ENCODE assay signal across 9 cellular contexts in the genomic region with DNA sequence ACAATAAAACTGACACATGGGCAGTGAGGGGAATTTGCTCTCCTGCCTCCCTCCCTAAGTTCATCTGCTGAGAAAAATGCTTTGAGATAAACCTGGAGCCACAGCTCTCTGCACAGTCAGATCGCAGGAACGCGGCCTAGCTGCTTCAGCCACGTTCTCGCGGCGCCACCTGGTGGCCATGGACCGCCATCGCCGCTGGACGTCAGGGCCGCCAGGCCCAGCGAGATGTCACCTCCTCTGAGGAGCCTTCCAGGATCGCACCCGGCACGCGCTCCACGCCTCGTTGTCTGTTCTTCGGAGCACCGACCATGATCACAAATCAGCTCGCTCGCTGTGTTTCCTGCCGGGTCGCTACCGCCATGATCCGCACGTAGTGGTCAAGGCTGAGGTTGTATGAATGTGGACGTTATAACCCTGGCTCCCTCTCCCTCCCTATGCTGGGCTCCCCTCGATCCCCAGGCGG.
DNase-seq lines count a peak whose midpoint lies in the region; ATAC-seq, FAIRE-seq and TF ChIP-seq lines count a peak whose summit lies in the region.
"Had no signal": no experiment of that assay in that cellular context is flagged by ENCODE, and none has a peak within 500 bp of the region (broad histone marks: within the 10 kb centered on the region; RNA-seq: fewer than 3 reads in every experiment).

No MANE protein-coding gene starts in this region.

- peak; percentile 88 for FAIRE-seq in urothelium cell line (lab: Jason Lieb, UNC)
- FAIRE-seq: TTC549 had no signal

- peaks cover 21% of the 10 kb centered on the region for H3K9me3 Mint-ChIP-seq in activated T-cell treated with anti-CD3 and anti-CD28 coated beads, Interleukin-2, amount 50 U/mL, for 24 hours

- peak; percentile 59 for TF ChIP-seq CTCF in fibroblast of mammary gland (conservative IDR thresholded peaks at IDR 0.05; ENCODE audit: control insufficient read depth, insufficient read depth, low read depth, low read length)

- H3K4me3 Mint-ChIP-seq in activated T-cell treated with anti-CD3 and anti-CD28 coated beads, Interleukin-2, amount 50 U/mL, for 24 hours = no peak overlapping the region

- DNase-seq in GDM1 (lab: John Stamatoyannopoulos, UW) = peak; percentile 17
- DNase-seq in NCI-H226 = peak; percentile 36
- DNase-seq in activated T-cell treated with anti-CD3 and anti-CD28 coated beads, Interleukin-2, amount 50 U/mL, for 24 hours = peak; percentile 70
- peak; percentile 47 for DNase-seq in fibroblast of mammary gland (ENCODE audit: low read depth)
- DNase-seq in nucleus accumbens (lab: John Stamatoyannopoulos, UW) = peak in 51 of 56 donors; percentile 7 to 85 (median 49)
- peak; percentile 78 for DNase-seq in urothelium cell line (ENCODE audit: low spot score)

- H3K4me1 Mint-ChIP-seq in activated T-cell treated with anti-CD3 and anti-CD28 coated beads, Interleukin-2, amount 50 U/mL, for 24 hours (ENCODE audit: low read depth) = peaks cover 6% of the 10 kb centered on the region

- ATAC-seq in GM19455 (IDR thresholded peaks at IDR 0.05; ENCODE audit: unreplicated experiment) (no peak), HG02798 (IDR thresholded peaks at IDR 0.05; ENCODE audit: poor library complexity, unreplicated experiment) (no peak)

- H3K36me3 Mint-ChIP-seq in activated T-cell treated with anti-CD3 and anti-CD28 coated beads, Interleukin-2, amount 50 U/mL, for 24 hours (ENCODE audit: low read depth) = peaks cover 6% of the 10 kb centered on the region

- peaks cover 11% of the 10 kb centered on the region for H3K27me3 Mint-ChIP-seq in activated T-cell treated with anti-CD3 and anti-CD28 coated beads, Interleukin-2, amount 50 U/mL, for 24 hours

- no peak overlapping the region for H3K27ac Mint-ChIP-seq in activated T-cell treated with anti-CD3 and anti-CD28 coated beads, Interleukin-2, amount 50 U/mL, for 24 hours

- no peak overlapping the region for H3K4me3 ChIP-seq in fibroblast of mammary gland (ENCODE audit: control insufficient read depth, low read depth, low read length)

Comparison
In these comparisons a context has a peak if more than half of its experiments do, and no peak if none do; other contexts are left out.
1. DNase-seq: peak in every context shown above with its lines; median percentile 78 in urothelium cell line; 70 in activated T-cell treated with anti-CD3 and anti-CD28 coated beads, Interleukin-2, amount 50 U/mL, for 24 hours; 49 in nucleus accumbens; 47 in fibroblast of mammary gland; 36 in NCI-H226; 17 in GDM1.